In the genomic region with DNA sequence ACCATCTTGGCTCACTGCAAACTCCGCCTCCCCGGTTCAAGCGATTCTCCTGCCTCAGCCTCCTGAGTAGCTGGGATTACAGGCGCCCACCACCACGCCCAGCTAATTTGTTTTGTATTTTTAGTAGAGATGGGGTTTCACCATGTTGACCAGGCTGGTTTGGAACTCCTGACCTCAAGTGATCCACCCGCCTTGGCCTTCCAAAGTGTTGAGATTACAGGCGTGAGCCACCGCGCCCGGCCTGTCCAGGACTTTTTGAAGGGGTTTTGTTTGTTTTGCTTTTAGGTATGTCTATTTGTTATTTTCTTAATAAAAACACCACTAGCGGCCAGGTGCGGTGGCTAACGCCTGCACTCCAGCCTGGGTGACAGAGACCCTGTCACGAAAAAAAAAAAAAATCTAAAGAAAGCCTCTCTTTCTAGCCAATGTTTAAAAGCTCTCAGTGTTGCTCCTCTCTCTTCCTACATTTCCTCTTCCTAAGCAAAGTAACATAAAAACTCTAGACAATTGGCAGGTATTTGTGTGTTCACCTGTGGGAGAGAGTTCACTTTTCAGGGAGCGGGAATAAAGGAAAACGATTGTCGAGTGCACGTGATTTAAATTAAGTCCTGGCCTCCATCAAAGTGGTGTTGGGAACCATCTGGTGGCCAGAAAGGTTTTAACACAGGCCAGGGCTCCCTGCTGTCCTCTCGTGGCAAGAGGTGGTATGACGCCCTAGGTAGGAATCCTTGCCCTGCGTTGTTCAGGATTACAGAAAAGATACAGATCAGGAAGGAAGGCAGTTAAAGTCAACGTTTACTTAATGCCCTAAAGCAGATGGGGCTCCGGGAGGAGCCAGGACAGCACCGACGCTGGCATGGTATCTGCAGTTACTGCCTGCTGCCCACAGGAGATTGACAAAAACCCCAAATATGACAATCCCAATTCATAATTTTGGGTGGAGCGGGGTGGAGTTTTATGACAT, we compare ENCODE assay signal across 8 cellular contexts. TPM values are rescaled to one million over a fixed set of nuclear protein-coding genes. Genes with fewer than 3 reads are reported as not detected.
DNase-seq lines count a peak whose midpoint lies in the region; TF ChIP-seq lines count a peak whose summit lies in the region.

No MANE protein-coding gene starts in this region.

- H3K27ac ChIP-seq in SJSA1 (no peak overlapping the region), parathyroid adenoma (no peak overlapping the region), transverse colon (peak overlapping the region; percentile 35 to 40 (median 38))

- no peak for TF ChIP-seq POLR2A in NB4 (IDR thresholded peaks at IDR 0.05; ENCODE audit: extremely low read depth, insufficient read length)
- no peak for TF ChIP-seq POLR2A in transverse colon (IDR thresholded peaks at IDR 0.05)

- TF ChIP-seq CTCF in GM10266 (IDR thresholded peaks at IDR 0.05; ENCODE audit: control insufficient read depth, insufficient read depth, low read depth, missing control alignments), result peak; percentile 100
- TF ChIP-seq CTCF in HFFc6 (IDR thresholded peaks at IDR 0.05), result peak; percentile 100
- TF ChIP-seq CTCF in NB4 (IDR thresholded peaks at IDR 0.05; ENCODE audit: low read depth, low read length), result peak; percentile 100
- TF ChIP-seq CTCF in parathyroid adenoma (IDR thresholded peaks at IDR 0.05), result peak; percentile 100
- TF ChIP-seq CTCF in transverse colon (IDR thresholded peaks at IDR 0.05), result peak; percentile 100

- H3K9ac ChIP-seq in parathyroid adenoma, result no peak overlapping the region

- peaks cover 39% of the 10 kb centered on the region for H3K27me3 ChIP-seq in SJSA1 (replicated peaks)
- no peaks in the 10 kb centered on the region for H3K27me3 ChIP-seq in parathyroid adenoma (ENCODE audit: control insufficient read depth, insufficient read depth, low read length)
- H3K27me3 ChIP-seq in transverse colon, result no peaks in the 10 kb centered on the region

- no peaks in the 10 kb centered on the region for H3K79me2 ChIP-seq in parathyroid adenoma

- WGBS in transverse colon (ENCODE audit: low coverage in 1 of 2), 2 donors, result 38 to 57% methylated on average over 9 to 26 of the region's 26 CpGs

- no peaks in the 10 kb centered on the region for H3K36me3 Mint-ChIP-seq in HFFc6 (ENCODE audit: low read depth)

- no peak for TF ChIP-seq EP300 in transverse colon (IDR thresholded peaks at IDR 0.05; ENCODE audit: low read depth)

- peak overlapping the region; percentile 48; the same call in 1 of the 2 replicates for H3K27ac Mint-ChIP-seq in HFFc6

- peaks cover 6% of the 10 kb centered on the region for H3K27me3 Mint-ChIP-seq in HFFc6 (ENCODE audit: insufficient read depth)

- peak overlapping the region; percentile 57 for H3K4me2 ChIP-seq in parathyroid adenoma (ENCODE audit: low read length)

- H3K4me1 ChIP-seq in SJSA1 (replicated peaks) (peaks cover 14% of the 10 kb centered on the region), parathyroid adenoma (no peaks in the 10 kb centered on the region), transverse colon (peaks cover 6 to 14% (median 13%) of the 10 kb centered on the region in 4 donors)

- H3K4me3 Mint-ChIP-seq in HFFc6, result peak overlapping the region; percentile 33

- in situ Hi-C loops in transverse colon (cut with MboI; ENCODE audit: low pct_ligation_motif_present in 1 of 4, low pct_unique_long_range_greater_than_20kb in 1 of 4, low sequenced_read_pairs in 3 of 4), result loop anchor here (5.0 to 10.0 kb wide), 3 partner anchors 70 to 78 kb away; no protein-coding TSS in a partner anchor

- intact Hi-C loops in transverse colon (cut with DNase I; ENCODE audit: low total_unique reads), result loop anchor here (1.0 to 2.0 kb wide), 2 partner anchors 72 to 123 kb away; partner anchors contain the start of gene TSFM

- DNase-seq in GM10266 (ENCODE audit: extremely low spot score), result peak; percentile 77
- DNase-seq in HFFc6, result peak; percentile 86
- peak; percentile 90 for DNase-seq in NB4 (ENCODE audit: low read depth)
- DNase-seq in SJSA1 (ENCODE audit: low read depth in 1 of 2, low spot score in 2 of 2), result peak; percentile 72 to 100
- peak; percentile 65 to 76 (median 69) for DNase-seq in activated naive CD4-positive, alpha-beta T cell (lab: John Stamatoyannopoulos, UW)
- DNase-seq in germinal center (ENCODE audit: low spot score), result peak; percentile 81
- DNase-seq in transverse colon, result peak; percentile 94

- H3K4me3 ChIP-seq in NB4 (ENCODE audit: low read depth, low read length) (no peak overlapping the region), SJSA1 (no peak overlapping the region), parathyroid adenoma (ENCODE audit: low read depth, low read length) (peak overlapping the region; percentile 29), transverse colon (peak overlapping the region in 1 of 4 donors; percentile 9)

- H3K4me1 Mint-ChIP-seq in HFFc6 (ENCODE audit: low read depth), result peaks cover 34% of the 10 kb centered on the region

- H3K9me3 ChIP-seq in SJSA1 (replicated peaks), result no peaks in the 10 kb centered on the region
- H3K9me3 ChIP-seq in parathyroid adenoma (ENCODE audit: control insufficient read depth, low read length), result no peaks in the 10 kb centered on the region
- no peaks in the 10 kb centered on the region for H3K9me3 ChIP-seq in transverse colon

- H3K36me3 ChIP-seq in SJSA1 (no peaks in the 10 kb centered on the region), parathyroid adenoma (ENCODE audit: control insufficient read depth, insufficient read depth, low read length) (no peaks in the 10 kb centered on the region), transverse colon (no peaks in the 10 kb centered on the region)

- H2AFZ ChIP-seq in parathyroid adenoma, result peak overlapping the region; percentile 79

- H3K9me3 Mint-ChIP-seq in HFFc6, result no peaks in the 10 kb centered on the region

RNA-seq across cellular contexts. Expression of gene ATP23, which starts 36.2 kb away (rescaled TPM):
- total RNA-seq in HFFc6 (2021; fragmentation: NEBNext Ultra II Directional; extraction: Animal tissue kit (Norgen Biotek cat#: 25700)), result 1 to 10 TPM; 3.1 to 4.0 (median 3.6) TPM
- 275 and 410 TPM in 2 replicates for total RNA-seq in SJSA1 (2014; rRNA removed; shearing (Covaris generic))
- total RNA-seq in transverse colon, result 10 to 100 TPM in 3 of 4 donors, under 1 TPM in 1; 0.80 to 41.8 (median 24.5) TPM

RNA-seq across cellular contexts. Expression of gene CTDSP2, which starts 58.6 kb away (rescaled TPM):
- total RNA-seq in HFFc6 (2021; fragmentation: NEBNext Ultra II Directional; extraction: Animal tissue kit (Norgen Biotek cat#: 25700)), result 100 to 1,000 TPM in 5 of 6 experiments, 10 to 100 TPM in 1; 99.2 to 128 (median 111) TPM
- 420 and 508 TPM in 2 replicates for total RNA-seq in SJSA1 (2014; rRNA removed; shearing (Covaris generic))
- 100 to 1,000 TPM; 174 to 268 (median 231) TPM for total RNA-seq in transverse colon

Comparison
In these comparisons a context has a peak if more than half of its experiments do, and no peak if none do; other contexts are left out.
1. H3K27ac ChIP-seq: peak in transverse colon (4 of 4); none in SJSA1 (single experiment) and parathyroid adenoma (single experiment).
2. Peak in every context shown above with its lines, with median percentiles within 50 percentile points of each other: DNase-seq and CTCF ChIP-seq.